Comparison of ENCODE assay signal across 16 cellular contexts in genomic region chr14:54335569-54336155, GRCh38.
"Had no signal": no experiment of that assay in that cellular context is flagged by ENCODE, and none has a peak within 500 bp of the region (broad histone marks: within the 10 kb centered on the region; RNA-seq: fewer than 3 reads in every experiment).

No MANE protein-coding gene starts in this region.

- DNase-seq: activated CD4-positive, alpha-beta T cell treated with anti-CD3 and anti-CD28 coated beads, Interleukin-2, amount 10 ng/mL, durations not matched to agents 7 days and 5 days; activated CD4-positive, CD25-positive, alpha-beta regulatory T cell treated with anti-CD3 and anti-CD28 coated beads, Interleukin-2, amount 50 U/mL, for 72 hours; activated CD8-positive, alpha-beta T cell treated with anti-CD3 and anti-CD28 coated beads, Interleukin-2, amount 10 ng/mL, durations not matched to agents 7 days and 5 days; activated gamma-delta T cell; activated naive CD4-positive, alpha-beta T cell treated with anti-CD3 and anti-CD28 coated beads, Interleukin-2, amount 50 U/mL, for 16 hours; activated naive CD8-positive, alpha-beta T cell treated with anti-CD3 and anti-CD28 coated beads, Interleukin-2, amount 50 U/mL, for 24 hours; cerebellar nuclear complex; cortex of kidney; endodermal cell; left ventricle myocardium inferior; naive thymus-derived CD8-positive, alpha-beta T cell; retina; stimulated activated CD4-positive, alpha-beta T cell treated with anti-CD3 and anti-CD28 coated beads, Interleukin-4, amount 100 ng/mL, for 24 hours; stimulated activated naive CD4-positive, alpha-beta T cell treated with Interleukin-2 at 50 U/mL for 16 hours; upper lobe of right lung; WERI-Rb-1 had no signal

- H3K4me3 ChIP-seq: left ventricle myocardium inferior, upper lobe of right lung had no signal

- H3K36me3 ChIP-seq: left ventricle myocardium inferior, upper lobe of right lung, WERI-Rb-1 had no signal

- ATAC-seq: activated CD8-positive, alpha-beta T cell treated with anti-CD3 and anti-CD28 coated beads, Interleukin-2, amount 10 ng/mL, durations not matched to agents 7 days and 5 days; activated naive CD8-positive, alpha-beta T cell treated with anti-CD3 and anti-CD28 coated beads, Interleukin-2, amount 50 U/mL, for 24 hours; naive thymus-derived CD8-positive, alpha-beta T cell; upper lobe of right lung had no signal

- H3K4me1 ChIP-seq: upper lobe of right lung had no signal

- H3K27ac ChIP-seq: left ventricle myocardium inferior, upper lobe of right lung, WERI-Rb-1 had no signal

- H3K9me3 ChIP-seq: left ventricle myocardium inferior, upper lobe of right lung had no signal

- H3K27me3 ChIP-seq: upper lobe of right lung had no signal
